ENCODE assay signal across 25 cellular contexts in the genomic region with DNA sequence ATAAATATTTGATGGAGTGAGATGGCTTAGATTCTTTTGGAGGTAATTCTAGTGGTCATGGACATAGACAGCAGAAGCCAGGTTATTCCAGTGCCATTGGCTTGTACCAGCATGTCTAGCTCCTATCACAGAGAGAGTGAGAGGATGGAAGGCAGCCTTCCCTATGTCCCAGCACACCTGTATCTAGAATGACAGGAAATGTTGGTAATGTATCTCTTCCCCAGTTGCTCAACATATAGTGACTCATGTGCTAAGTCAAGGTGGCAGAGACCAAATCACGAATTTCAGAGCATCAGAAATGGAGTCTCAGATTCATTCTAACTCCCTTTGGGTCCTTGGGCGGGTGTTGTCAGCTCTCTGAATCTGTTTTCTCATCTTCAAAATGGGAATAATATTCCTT.
"Had no signal": no experiment of that assay in that cellular context is flagged by ENCODE, and none has a peak within 500 bp of the region (broad histone marks: within the 10 kb centered on the region; RNA-seq: fewer than 3 reads in every experiment).

No MANE protein-coding gene starts in this region.

- H3K27ac ChIP-seq: dorsolateral prefrontal cortex, esophagus squamous epithelium, lower lobe of right lung, neural progenitor cell, prostate gland, right atrium auricular region, suprapubic skin, transverse colon, upper lobe of right lung, uterus had no signal

- H3K4me3 ChIP-seq: dorsolateral prefrontal cortex, esophagus squamous epithelium, lower lobe of right lung, neural progenitor cell, prostate gland, right atrium auricular region, smooth muscle cell, suprapubic skin, transverse colon, upper lobe of right lung, uterus had no signal

- H3K4me3 Mint-ChIP-seq: immature natural killer cell; memory B cell; natural killer cell treated with Interleukin-12 subunit alpha and Interleukin-12 subunit beta and Interleukin-15 and Interleukin-18, amount 100 ng/mL, for 72 hours; neural progenitor cell; stimulated activated naive CD8-positive, alpha-beta T cell treated with anti-CD3 and anti-CD28 coated beads, Interleukin-15, amount 100 ng/mL, for 72 hours had no signal

- H3K36me3 ChIP-seq: esophagus squamous epithelium, lower lobe of right lung, neural progenitor cell, prostate gland, right atrium auricular region, suprapubic skin, transverse colon, upper lobe of right lung, uterus had no signal

- H3K27me3 ChIP-seq: dorsolateral prefrontal cortex, esophagus squamous epithelium, neural progenitor cell, right atrium auricular region, suprapubic skin, transverse colon, upper lobe of right lung, uterus had no signal

- H3K27me3 Mint-ChIP-seq: memory B cell; stimulated activated naive CD8-positive, alpha-beta T cell treated with anti-CD3 and anti-CD28 coated beads, Interleukin-15, amount 100 ng/mL, for 72 hours had no signal

- H3K9me3 Mint-ChIP-seq: immature natural killer cell; neural progenitor cell; stimulated activated naive CD8-positive, alpha-beta T cell treated with anti-CD3 and anti-CD28 coated beads, Interleukin-15, amount 100 ng/mL, for 72 hours had no signal

- H3K4me1 ChIP-seq: esophagus squamous epithelium, prostate gland, right atrium auricular region, suprapubic skin, transverse colon, uterus had no signal

- ATAC-seq: left ventricle myocardium superior; lower lobe of right lung; natural killer cell treated with Interleukin-12 subunit alpha and Interleukin-12 subunit beta and Interleukin-15 and Interleukin-18, amount 100 ng/mL, for 72 hours; sciatic nerve; stimulated activated naive CD8-positive, alpha-beta T cell treated with anti-CD3 and anti-CD28 coated beads, Interleukin-15, amount 100 ng/mL, for 72 hours; upper lobe of right lung had no signal

- H2AFZ ChIP-seq: neural progenitor cell had no signal

- H3K36me3 Mint-ChIP-seq: natural killer cell treated with Interleukin-12 subunit alpha and Interleukin-12 subunit beta and Interleukin-15 and Interleukin-18, amount 100 ng/mL, for 72 hours; neural progenitor cell had no signal

- H3K27ac Mint-ChIP-seq: immature natural killer cell; memory B cell; natural killer cell treated with Interleukin-12 subunit alpha and Interleukin-12 subunit beta and Interleukin-15 and Interleukin-18, amount 100 ng/mL, for 72 hours; neural progenitor cell had no signal

- H3K9ac ChIP-seq: neural progenitor cell had no signal

- H3K9me3 ChIP-seq: esophagus squamous epithelium, lower lobe of right lung, prostate gland, right atrium auricular region, suprapubic skin, transverse colon, upper lobe of right lung, uterus had no signal

- DNase-seq: dorsolateral prefrontal cortex; effector CD4-positive, alpha-beta T cell; esophagus squamous epithelium; hypothalamus; immature natural killer cell; islet precursor cell; left ventricle myocardium superior; lower lobe of right lung; stimulated activated CD4-positive, alpha-beta T cell treated with anti-CD3 and anti-CD28 coated beads, Interleukin-12 subunit alpha, Interleukin-12 subunit beta, amount 100 ng/mL, for 4 hours; stimulated activated CD4-positive, alpha-beta T cell treated with anti-CD3 and anti-CD28 coated beads, Interleukin-1b, Interleukin-23, amount 100 ng/mL, for 48 hours; stimulated activated CD4-positive, alpha-beta T cell treated with anti-CD3 and anti-CD28 coated beads, Interleukin-4, amount 100 ng/mL, for 1 hour; stimulated activated CD8-positive, alpha-beta memory T cell treated with anti-CD3 and anti-CD28 coated beads, Interleukin-4, amount 100 ng/mL, for 48 hours; stimulated activated naive CD4-positive, alpha-beta T cell; stimulated activated naive CD8-positive, alpha-beta T cell treated with anti-CD3 and anti-CD28 coated beads, Interleukin-15, amount 100 ng/mL, for 72 hours; transverse colon; upper lobe of right lung; uterus had no signal

- H3K4me2 ChIP-seq: neural progenitor cell, smooth muscle cell had no signal
